1 cellular context compared by ENCODE assay signal in the genomic region with DNA sequence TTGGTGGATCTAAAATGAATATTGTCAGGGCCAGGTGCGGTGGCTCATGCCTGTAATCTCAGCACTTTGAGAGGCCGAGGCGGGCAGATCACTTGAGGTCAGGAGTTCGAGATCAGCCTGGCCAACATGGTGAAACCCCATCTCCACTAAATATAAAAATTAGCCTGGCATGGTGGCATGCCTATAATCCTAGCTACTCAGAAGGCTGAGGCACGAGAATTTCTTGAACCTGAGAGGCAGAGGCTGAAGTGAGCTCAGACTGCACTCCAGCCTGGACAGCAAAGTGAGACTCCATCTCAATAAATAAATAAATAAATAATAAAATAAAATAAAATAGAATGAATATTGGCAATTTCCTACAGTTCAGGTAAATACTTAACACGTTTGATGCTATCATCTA.
TF ChIP-seq lines count a peak whose summit lies in the region.

No MANE protein-coding gene starts in this region.

TF ChIP-seq in HepG2, 621 proteins besides CTCF, POLR2A, EP300 and RAD21:
- 0 out of 2 replicates have a peak, but pooled peaks have one; percentile 8 for TF ChIP-seq SPEN (CRISPR knock-in tag; IDR thresholded peaks at IDR 0.05; ENCODE audit: low read depth)
